ENCODE assay signal across 1 cellular context in the genomic region with DNA sequence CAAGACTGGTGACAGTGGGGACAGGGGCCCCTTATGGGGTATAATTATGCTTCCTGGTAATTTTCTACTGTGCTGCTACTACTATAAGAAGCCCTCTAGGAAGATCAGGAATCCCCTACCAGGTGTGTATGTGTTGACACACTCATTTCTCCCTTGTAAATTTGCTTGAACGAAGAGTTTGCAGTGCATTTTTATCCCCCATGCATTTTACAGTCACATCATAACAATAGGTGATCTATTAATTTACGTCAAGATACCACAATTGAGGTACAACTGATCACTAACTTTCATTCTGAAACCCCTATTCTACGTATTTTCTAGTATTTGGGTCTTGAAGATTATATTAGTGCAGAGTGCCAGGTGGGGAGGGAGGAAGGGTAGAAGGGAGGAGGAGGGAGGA.
TF ChIP-seq lines count a peak whose summit lies in the region.

No MANE protein-coding gene starts in this region.

TF ChIP-seq in GM12878, 131 proteins besides CTCF, POLR2A, EP300 and RAD21 (continued from another document and continues in another):
- TF ChIP-seq, protein P1, sequence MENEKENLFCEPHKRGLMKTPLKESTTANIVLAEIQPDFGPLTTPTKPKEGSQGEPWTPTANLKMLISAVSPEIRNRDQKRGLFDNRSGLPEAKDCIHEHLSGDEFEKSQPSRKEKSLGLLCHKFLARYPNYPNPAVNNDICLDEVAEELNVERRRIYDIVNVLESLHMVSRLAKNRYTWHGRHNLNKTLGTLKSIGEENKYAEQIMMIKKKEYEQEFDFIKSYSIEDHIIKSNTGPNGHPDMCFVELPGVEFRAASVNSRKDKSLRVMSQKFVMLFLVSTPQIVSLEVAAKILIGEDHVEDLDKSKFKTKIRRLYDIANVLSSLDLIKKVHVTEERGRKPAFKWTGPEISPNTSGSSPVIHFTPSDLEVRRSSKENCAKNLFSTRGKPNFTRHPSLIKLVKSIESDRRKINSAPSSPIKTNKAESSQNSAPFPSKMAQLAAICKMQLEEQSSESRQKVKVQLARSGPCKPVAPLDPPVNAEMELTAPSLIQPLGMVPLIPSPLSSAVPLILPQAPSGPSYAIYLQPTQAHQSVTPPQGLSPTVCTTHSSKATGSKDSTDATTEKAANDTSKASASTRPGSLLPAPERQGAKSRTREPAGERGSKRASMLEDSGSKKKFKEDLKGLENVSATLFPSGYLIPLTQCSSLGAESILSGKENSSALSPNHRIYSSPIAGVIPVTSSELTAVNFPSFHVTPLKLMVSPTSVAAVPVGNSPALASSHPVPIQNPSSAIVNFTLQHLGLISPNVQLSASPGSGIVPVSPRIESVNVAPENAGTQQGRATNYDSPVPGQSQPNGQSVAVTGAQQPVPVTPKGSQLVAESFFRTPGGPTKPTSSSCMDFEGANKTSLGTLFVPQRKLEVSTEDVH (IDR thresholded peaks at IDR 0.05; ENCODE audit: low read depth, partially characterized antibody): peak; percentile 89
- TF ChIP-seq, protein P2, sequence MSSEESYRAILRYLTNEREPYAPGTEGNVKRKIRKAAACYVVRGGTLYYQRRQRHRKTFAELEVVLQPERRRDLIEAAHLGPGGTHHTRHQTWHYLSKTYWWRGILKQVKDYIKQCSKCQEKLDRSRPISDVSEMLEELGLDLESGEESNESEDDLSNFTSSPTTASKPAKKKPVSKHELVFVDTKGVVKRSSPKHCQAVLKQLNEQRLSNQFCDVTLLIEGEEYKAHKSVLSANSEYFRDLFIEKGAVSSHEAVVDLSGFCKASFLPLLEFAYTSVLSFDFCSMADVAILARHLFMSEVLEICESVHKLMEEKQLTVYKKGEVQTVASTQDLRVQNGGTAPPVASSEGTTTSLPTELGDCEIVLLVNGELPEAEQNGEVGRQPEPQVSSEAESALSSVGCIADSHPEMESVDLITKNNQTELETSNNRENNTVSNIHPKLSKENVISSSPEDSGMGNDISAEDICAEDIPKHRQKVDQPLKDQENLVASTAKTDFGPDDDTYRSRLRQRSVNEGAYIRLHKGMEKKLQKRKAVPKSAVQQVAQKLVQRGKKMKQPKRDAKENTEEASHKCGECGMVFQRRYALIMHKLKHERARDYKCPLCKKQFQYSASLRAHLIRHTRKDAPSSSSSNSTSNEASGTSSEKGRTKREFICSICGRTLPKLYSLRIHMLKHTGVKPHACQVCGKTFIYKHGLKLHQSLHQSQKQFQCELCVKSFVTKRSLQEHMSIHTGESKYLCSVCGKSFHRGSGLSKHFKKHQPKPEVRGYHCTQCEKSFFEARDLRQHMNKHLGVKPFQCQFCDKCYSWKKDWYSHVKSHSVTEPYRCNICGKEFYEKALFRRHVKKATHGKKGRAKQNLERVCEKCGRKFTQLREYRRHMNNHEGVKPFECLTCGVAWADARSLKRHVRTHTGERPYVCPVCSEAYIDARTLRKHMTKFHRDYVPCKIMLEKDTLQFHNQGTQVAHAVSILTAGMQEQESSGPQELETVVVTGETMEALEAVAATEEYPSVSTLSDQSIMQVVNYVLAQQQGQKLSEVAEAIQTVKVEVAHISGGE (CRISPR knock-in tag; IDR thresholded peaks at IDR 0.05): no peak
- TF ChIP-seq, protein P3, sequence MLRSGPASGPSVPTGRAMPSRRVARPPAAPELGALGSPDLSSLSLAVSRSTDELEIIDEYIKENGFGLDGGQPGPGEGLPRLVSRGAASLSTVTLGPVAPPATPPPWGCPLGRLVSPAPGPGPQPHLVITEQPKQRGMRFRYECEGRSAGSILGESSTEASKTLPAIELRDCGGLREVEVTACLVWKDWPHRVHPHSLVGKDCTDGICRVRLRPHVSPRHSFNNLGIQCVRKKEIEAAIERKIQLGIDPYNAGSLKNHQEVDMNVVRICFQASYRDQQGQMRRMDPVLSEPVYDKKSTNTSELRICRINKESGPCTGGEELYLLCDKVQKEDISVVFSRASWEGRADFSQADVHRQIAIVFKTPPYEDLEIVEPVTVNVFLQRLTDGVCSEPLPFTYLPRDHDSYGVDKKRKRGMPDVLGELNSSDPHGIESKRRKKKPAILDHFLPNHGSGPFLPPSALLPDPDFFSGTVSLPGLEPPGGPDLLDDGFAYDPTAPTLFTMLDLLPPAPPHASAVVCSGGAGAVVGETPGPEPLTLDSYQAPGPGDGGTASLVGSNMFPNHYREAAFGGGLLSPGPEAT (IDR thresholded peaks at IDR 0.05; ENCODE audit: low read depth): peak; percentile 96
- TF ChIP-seq IKZF1 (conservative IDR thresholded peaks at IDR 0.05) (peak; percentile 93), MEF2B (IDR thresholded peaks at IDR 0.05; ENCODE audit: partially characterized antibody, poor library complexity, severe bottlenecking) (peak; percentile 85), BCL11A (IDR thresholded peaks at IDR 0.05; ENCODE audit: low read depth, low read length) (peak; percentile 93), TCF12 (IDR thresholded peaks at IDR 0.05; ENCODE audit: low read depth, low read length) (peak; percentile 56), DPF2 (IDR thresholded peaks at IDR 0.05) (peak; percentile 97), STAT3 (IDR thresholded peaks at IDR 0.05; ENCODE audit: low read depth, low read length) (0 out of 2 replicates have a peak, but pooled peaks have one; percentile 38), IRF4 (IDR thresholded peaks at IDR 0.05; ENCODE audit: low read depth, low read length) (peak; percentile 52; the same call in 1 of the 2 replicates), SMARCA5 (IDR thresholded peaks at IDR 0.05) (no peak), KDM1A (IDR thresholded peaks at IDR 0.05; ENCODE audit: borderline replicate concordance) (no peak), SREBF2 (IDR thresholded peaks at IDR 0.05; ENCODE audit: low read length) (no peak), BMI1 (IDR thresholded peaks at IDR 0.05; ENCODE audit: borderline replicate concordance) (peak; percentile 94), SMC3 (IDR thresholded peaks at IDR 0.05; ENCODE audit: borderline replicate concordance, low read length) (no peak), BHLHE40 (IDR thresholded peaks at IDR 0.05; ENCODE audit: borderline replicate concordance in 1 of 2, low read depth in 2 of 2, low read length in 1 of 2) (peak in 1 of 2 experiments; percentile 76; a peak in 3 of 4 replicates), ZBED1 (IDR thresholded peaks at IDR 0.05; ENCODE audit: borderline replicate concordance) (no peak), NBN (IDR thresholded peaks at IDR 0.05) (peak; percentile 97), MYC (IDR thresholded peaks at IDR 0.05; ENCODE audit: insufficient read depth, insufficient read length, insufficient replicate concordance, low read length, severe bottlenecking) (no peak), TCF3 (IDR thresholded peaks at IDR 0.05; ENCODE audit: borderline replicate concordance, insufficient read depth, low read depth, low read length) (no peak), ZNF217 (IDR thresholded peaks at IDR 0.05) (peak; percentile 77; the same call in 1 of the 2 replicates), ZNF24 (IDR thresholded peaks at IDR 0.05) (peak; percentile 74), LARP7 (IDR thresholded peaks at IDR 0.05) (no peak), JUND (IDR thresholded peaks at IDR 0.05; ENCODE audit: low read depth, low read length) (peak; percentile 83)
- TF ChIP-seq, protein P4, sequence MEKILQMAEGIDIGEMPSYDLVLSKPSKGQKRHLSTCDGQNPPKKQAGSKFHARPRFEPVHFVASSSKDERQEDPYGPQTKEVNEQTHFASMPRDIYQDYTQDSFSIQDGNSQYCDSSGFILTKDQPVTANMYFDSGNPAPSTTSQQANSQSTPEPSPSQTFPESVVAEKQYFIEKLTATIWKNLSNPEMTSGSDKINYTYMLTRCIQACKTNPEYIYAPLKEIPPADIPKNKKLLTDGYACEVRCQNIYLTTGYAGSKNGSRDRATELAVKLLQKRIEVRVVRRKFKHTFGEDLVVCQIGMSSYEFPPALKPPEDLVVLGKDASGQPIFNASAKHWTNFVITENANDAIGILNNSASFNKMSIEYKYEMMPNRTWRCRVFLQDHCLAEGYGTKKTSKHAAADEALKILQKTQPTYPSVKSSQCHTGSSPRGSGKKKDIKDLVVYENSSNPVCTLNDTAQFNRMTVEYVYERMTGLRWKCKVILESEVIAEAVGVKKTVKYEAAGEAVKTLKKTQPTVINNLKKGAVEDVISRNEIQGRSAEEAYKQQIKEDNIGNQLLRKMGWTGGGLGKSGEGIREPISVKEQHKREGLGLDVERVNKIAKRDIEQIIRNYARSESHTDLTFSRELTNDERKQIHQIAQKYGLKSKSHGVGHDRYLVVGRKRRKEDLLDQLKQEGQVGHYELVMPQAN (conservative IDR thresholded peaks at IDR 0.05): no peak
- TF ChIP-seq, protein P5, sequence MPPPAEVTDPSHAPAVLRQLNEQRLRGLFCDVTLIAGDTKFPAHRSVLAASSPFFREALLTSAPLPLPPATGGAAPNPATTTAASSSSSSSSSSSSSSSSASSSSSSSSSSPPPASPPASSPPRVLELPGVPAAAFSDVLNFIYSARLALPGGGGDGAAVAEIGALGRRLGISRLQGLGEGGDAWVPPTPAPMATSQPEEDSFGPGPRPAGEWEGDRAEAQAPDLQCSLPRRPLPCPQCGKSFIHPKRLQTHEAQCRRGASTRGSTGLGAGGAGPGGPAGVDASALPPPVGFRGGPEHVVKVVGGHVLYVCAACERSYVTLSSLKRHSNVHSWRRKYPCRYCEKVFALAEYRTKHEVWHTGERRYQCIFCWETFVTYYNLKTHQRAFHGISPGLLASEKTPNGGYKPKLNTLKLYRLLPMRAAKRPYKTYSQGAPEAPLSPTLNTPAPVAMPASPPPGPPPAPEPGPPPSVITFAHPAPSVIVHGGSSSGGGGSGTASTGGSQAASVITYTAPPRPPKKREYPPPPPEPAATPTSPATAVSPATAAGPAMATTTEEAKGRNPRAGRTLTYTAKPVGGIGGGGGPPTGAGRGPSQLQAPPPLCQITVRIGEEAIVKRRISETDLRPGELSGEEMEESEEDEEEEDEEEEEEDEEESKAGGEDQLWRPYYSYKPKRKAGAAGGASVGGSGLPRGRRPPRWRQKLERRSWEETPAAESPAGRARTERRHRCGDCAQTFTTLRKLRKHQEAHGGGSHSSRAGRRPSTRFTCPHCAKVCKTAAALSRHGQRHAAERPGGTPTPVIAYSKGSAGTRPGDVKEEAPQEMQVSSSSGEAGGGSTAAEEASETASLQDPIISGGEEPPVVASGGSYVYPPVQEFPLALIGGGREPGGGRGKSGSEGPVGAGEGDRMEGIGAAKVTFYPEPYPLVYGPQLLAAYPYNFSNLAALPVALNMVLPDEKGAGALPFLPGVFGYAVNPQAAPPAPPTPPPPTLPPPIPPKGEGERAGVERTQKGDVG (CRISPR knock-in tag; IDR thresholded peaks at IDR 0.05): no peak
- TF ChIP-seq, protein P6, sequence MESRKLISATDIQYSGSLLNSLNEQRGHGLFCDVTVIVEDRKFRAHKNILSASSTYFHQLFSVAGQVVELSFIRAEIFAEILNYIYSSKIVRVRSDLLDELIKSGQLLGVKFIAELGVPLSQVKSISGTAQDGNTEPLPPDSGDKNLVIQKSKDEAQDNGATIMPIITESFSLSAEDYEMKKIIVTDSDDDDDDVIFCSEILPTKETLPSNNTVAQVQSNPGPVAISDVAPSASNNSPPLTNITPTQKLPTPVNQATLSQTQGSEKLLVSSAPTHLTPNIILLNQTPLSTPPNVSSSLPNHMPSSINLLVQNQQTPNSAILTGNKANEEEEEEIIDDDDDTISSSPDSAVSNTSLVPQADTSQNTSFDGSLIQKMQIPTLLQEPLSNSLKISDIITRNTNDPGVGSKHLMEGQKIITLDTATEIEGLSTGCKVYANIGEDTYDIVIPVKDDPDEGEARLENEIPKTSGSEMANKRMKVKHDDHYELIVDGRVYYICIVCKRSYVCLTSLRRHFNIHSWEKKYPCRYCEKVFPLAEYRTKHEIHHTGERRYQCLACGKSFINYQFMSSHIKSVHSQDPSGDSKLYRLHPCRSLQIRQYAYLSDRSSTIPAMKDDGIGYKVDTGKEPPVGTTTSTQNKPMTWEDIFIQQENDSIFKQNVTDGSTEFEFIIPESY (IDR thresholded peaks at IDR 0.05): no peak
- TF ChIP-seq, protein P7, sequence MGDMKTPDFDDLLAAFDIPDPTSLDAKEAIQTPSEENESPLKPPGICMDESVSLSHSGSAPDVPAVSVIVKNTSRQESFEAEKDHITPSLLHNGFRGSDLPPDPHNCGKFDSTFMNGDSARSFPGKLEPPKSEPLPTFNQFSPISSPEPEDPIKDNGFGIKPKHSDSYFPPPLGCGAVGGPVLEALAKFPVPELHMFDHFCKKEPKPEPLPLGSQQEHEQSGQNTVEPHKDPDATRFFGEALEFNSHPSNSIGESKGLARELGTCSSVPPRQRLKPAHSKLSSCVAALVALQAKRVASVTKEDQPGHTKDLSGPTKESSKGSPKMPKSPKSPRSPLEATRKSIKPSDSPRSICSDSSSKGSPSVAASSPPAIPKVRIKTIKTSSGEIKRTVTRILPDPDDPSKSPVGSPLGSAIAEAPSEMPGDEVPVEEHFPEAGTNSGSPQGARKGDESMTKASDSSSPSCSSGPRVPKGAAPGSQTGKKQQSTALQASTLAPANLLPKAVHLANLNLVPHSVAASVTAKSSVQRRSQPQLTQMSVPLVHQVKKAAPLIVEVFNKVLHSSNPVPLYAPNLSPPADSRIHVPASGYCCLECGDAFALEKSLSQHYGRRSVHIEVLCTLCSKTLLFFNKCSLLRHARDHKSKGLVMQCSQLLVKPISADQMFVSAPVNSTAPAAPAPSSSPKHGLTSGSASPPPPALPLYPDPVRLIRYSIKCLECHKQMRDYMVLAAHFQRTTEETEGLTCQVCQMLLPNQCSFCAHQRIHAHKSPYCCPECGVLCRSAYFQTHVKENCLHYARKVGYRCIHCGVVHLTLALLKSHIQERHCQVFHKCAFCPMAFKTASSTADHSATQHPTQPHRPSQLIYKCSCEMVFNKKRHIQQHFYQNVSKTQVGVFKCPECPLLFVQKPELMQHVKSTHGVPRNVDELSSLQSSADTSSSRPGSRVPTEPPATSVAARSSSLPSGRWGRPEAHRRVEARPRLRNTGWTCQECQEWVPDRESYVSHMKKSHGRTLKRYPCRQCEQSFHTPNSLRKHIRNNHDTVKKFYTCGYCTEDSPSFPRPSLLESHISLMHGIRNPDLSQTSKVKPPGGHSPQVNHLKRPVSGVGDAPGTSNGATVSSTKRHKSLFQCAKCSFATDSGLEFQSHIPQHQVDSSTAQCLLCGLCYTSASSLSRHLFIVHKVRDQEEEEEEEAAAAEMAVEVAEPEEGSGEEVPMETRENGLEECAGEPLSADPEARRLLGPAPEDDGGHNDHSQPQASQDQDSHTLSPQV (IDR thresholded peaks at IDR 0.05): peak; percentile 99
- TF ChIP-seq, protein P8, sequence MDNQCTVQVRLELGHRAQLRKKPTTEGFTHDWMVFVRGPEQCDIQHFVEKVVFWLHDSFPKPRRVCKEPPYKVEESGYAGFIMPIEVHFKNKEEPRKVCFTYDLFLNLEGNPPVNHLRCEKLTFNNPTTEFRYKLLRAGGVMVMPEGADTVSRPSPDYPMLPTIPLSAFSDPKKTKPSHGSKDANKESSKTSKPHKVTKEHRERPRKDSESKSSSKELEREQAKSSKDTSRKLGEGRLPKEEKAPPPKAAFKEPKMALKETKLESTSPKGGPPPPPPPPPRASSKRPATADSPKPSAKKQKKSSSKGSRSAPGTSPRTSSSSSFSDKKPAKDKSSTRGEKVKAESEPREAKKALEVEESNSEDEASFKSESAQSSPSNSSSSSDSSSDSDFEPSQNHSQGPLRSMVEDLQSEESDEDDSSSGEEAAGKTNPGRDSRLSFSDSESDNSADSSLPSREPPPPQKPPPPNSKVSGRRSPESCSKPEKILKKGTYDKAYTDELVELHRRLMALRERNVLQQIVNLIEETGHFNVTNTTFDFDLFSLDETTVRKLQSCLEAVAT (IDR thresholded peaks at IDR 0.05): peak; percentile 70; the same call in 1 of the 2 replicates
- TF ChIP-seq, protein P9, sequence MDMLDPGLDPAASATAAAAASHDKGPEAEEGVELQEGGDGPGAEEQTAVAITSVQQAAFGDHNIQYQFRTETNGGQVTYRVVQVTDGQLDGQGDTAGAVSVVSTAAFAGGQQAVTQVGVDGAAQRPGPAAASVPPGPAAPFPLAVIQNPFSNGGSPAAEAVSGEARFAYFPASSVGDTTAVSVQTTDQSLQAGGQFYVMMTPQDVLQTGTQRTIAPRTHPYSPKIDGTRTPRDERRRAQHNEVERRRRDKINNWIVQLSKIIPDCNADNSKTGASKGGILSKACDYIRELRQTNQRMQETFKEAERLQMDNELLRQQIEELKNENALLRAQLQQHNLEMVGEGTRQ (IDR thresholded peaks at IDR 0.05; ENCODE audit: borderline replicate concordance, low read depth, low read length): no peak
